In the genomic region with DNA sequence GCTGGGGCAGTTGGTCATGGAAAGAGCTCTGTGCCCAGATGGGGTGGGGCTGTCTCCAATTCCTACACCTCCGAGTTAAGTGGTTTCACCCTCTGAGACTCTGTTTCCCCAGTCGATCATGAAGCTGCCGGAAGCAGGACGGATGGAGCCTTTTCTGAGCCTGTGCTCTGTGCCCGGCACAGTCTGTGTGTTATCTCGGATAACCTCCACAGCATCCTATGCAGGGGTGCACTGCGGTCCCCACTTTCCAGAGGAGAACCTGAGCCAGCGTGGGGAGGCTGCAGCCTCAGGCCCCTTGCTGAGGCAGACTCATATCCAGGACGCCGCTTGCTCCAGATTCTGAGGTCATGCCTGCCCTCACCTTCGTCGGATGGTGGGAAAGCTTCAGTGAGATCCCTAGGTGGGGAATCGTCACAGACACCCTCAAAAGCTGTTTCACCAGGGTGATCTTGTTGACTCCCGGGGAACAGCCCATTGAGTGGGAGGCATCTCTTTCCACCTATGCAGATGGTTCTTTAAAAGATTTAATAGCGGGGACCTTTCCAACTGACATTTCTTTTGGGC, we compare ENCODE assay signal across 14 cellular contexts. TPM values are rescaled to one million over a fixed set of nuclear protein-coding genes. Genes with fewer than 3 reads are reported as not detected.
"Had no signal": no experiment of that assay in that cellular context is flagged by ENCODE, and none has a peak within 500 bp of the region (broad histone marks: within the 10 kb centered on the region; RNA-seq: fewer than 3 reads in every experiment).

No MANE protein-coding gene starts in this region.

- DNase-seq: activated CD4-positive, alpha-beta T cell treated with anti-CD3 and anti-CD28 coated beads, Interleukin-2, amount 10 ng/mL, durations not matched to agents 7 days and 5 days; activated CD4-positive, CD25-positive, alpha-beta regulatory T cell; activated CD8-positive, alpha-beta memory T cell treated with anti-CD3 and anti-CD28 coated beads for 24 hours; colonic mucosa; foreskin melanocyte; RPMI8226; stimulated activated CD4-positive, alpha-beta T cell treated with anti-CD3 and anti-CD28 coated beads, Interleukin-4, amount 100 ng/mL, for 24 hours had no signal

- H3K27ac ChIP-seq: cardiac muscle cell, colonic mucosa, heart left ventricle, prostate gland had no signal

- H3K27me3 Mint-ChIP-seq: activated CD4-positive, alpha-beta T cell treated with anti-CD3 and anti-CD28 coated beads, Interleukin-2, amount 10 ng/mL, durations not matched to agents 7 days and 5 days had no signal

- H3K36me3 Mint-ChIP-seq: mesothelial cell of epicardium had no signal

- H3K4me3 ChIP-seq: cardiac muscle cell, colonic mucosa, heart left ventricle, prostate gland had no signal

- ATAC-seq: heart left ventricle had no signal

- H3K27ac Mint-ChIP-seq: activated CD4-positive, alpha-beta T cell treated with anti-CD3 and anti-CD28 coated beads, Interleukin-2, amount 10 ng/mL, durations not matched to agents 7 days and 5 days; activated T-helper 2 cell treated with anti-CD3 and anti-CD28 coated beads, Interferon-gamma antibody, Interleukin-2, Interleukin-4, amounts not matched to agents 10 μg/mL and 5 μg/mL and 100 μg/mL, durations not matched to agents 14 hours and 24 hours and 36 hours; mesothelial cell of epicardium; stimulated activated naive CD8-positive, alpha-beta T cell treated with anti-CD3 and anti-CD28 coated beads, Interleukin-15, Interleukin-2, amounts not matched to agents 100 ng/mL and 50 ng/mL, for 24 hours had no signal

- H3K4me1 Mint-ChIP-seq: activated CD4-positive, alpha-beta T cell treated with anti-CD3 and anti-CD28 coated beads, Interleukin-2, amount 10 ng/mL, durations not matched to agents 7 days and 5 days had no signal

- H3K4me3 Mint-ChIP-seq: activated CD4-positive, alpha-beta T cell treated with anti-CD3 and anti-CD28 coated beads, Interleukin-2, amount 10 ng/mL, durations not matched to agents 7 days and 5 days; mesothelial cell of epicardium; stimulated activated naive CD8-positive, alpha-beta T cell treated with anti-CD3 and anti-CD28 coated beads, Interleukin-15, Interleukin-2, amounts not matched to agents 100 ng/mL and 50 ng/mL, for 24 hours had no signal

- H3K27me3 ChIP-seq: cardiac muscle cell, heart left ventricle had no signal

- H3K4me1 ChIP-seq: colonic mucosa, heart left ventricle, prostate gland had no signal

- H3K36me3 ChIP-seq: cardiac muscle cell, colonic mucosa, heart left ventricle, prostate gland had no signal

- H3K9me3 ChIP-seq: colonic mucosa, heart left ventricle, prostate gland had no signal

- H3K9me3 Mint-ChIP-seq: activated CD4-positive, alpha-beta T cell treated with anti-CD3 and anti-CD28 coated beads, Interleukin-2, amount 10 ng/mL, durations not matched to agents 7 days and 5 days; activated T-helper 2 cell treated with anti-CD3 and anti-CD28 coated beads, Interferon-gamma antibody, Interleukin-2, Interleukin-4, amounts not matched to agents 10 μg/mL and 5 μg/mL and 100 μg/mL, durations not matched to agents 14 hours and 24 hours and 36 hours; mesothelial cell of epicardium; stimulated activated naive CD8-positive, alpha-beta T cell treated with anti-CD3 and anti-CD28 coated beads, Interleukin-15, Interleukin-2, amounts not matched to agents 100 ng/mL and 50 ng/mL, for 24 hours had no signal

RNA-seq across cellular contexts. Expression of a gene that starts 6.9 kb away (rescaled TPM):
- total RNA-seq: activated T-helper 2 cell treated with anti-CD3 and anti-CD28 coated beads, Interferon-gamma antibody, Interleukin-2, Interleukin-4, amounts not matched to agents 10 μg/mL and 5 μg/mL and 100 μg/mL, durations not matched to agents 14 hours and 24 hours and 36 hours; SK-MEL-5 had no signal
